20 cellular contexts compared by ENCODE assay signal in genomic region chr9:24045150-24045549, GRCh38.
"Had no signal": no experiment of that assay in that cellular context is flagged by ENCODE, and none has a peak within 500 bp of the region (broad histone marks: within the 10 kb centered on the region; RNA-seq: fewer than 3 reads in every experiment).

No MANE protein-coding gene starts in this region.

- DNase-seq: activated CD4-positive, alpha-beta T cell treated with anti-CD3 and anti-CD28 coated beads for 36 hours; activated CD4-positive, alpha-beta T cell treated with anti-CD3 and anti-CD28 coated beads, Interleukin-2, amount 10 ng/mL, durations not matched to agents 7 days and 5 days; activated CD4-positive, alpha-beta T cell treated with anti-CD3 and anti-CD28 coated beads, Interleukin-2, amount 50 U/mL, for 48 hours; activated CD8-positive, alpha-beta T cell treated with anti-CD3 and anti-CD28 coated beads, Interleukin-2, amount 10 ng/mL, durations not matched to agents 7 days and 5 days; activated gamma-delta T cell treated with Interleukin-2 at 50 U/mL for 16 hours; activated naive CD4-positive, alpha-beta T cell treated with anti-CD3 and anti-CD28 coated beads for 36 hours; activated T-cell treated with anti-CD3 and anti-CD28 coated beads for 4 hours; activated T-cell treated with anti-CD3 and anti-CD28 coated beads, Interleukin-2, amount 50 U/mL, for 4 hours; adrenal gland; body of pancreas; KG1; NCI-H1105; NCI-H1417 treated with DMSO at 0.1 percent for 48 hours; NCI-H1930; NCI-H2081 treated with DMSO at 0.1 percent for 48 hours; NCI-H226; NCI-H446 treated with DMSO at 0.1 percent for 48 hours; OCI-M1; SK-N-SH had no signal

- ATAC-seq: activated CD4-positive, alpha-beta T cell treated with anti-CD3 and anti-CD28 coated beads for 36 hours; activated CD8-positive, alpha-beta T cell treated with anti-CD3 and anti-CD28 coated beads, Interleukin-2, amount 10 ng/mL, durations not matched to agents 7 days and 5 days; activated naive CD4-positive, alpha-beta T cell treated with anti-CD3 and anti-CD28 coated beads, Interleukin-2, amount 50 U/mL, for 72 hours; activated T-cell treated with anti-CD3 and anti-CD28 coated beads, Interleukin-2, amount 50 U/mL, for 4 hours; body of pancreas had no signal
